ENCODE assay signal across 22 cellular contexts in genomic region chr7:11529382-11529781, GRCh38.
A peak's percentile ranks its signal among the peaks of the same experiment; 100 is the strongest.
DNase-seq lines count a peak whose midpoint lies in the region; ATAC-seq and TF ChIP-seq lines count a peak whose summit lies in the region.
"Had no signal": no experiment of that assay in that cellular context is flagged by ENCODE, and none has a peak within 500 bp of the region (broad histone marks: within the 10 kb centered on the region; RNA-seq: fewer than 3 reads in every experiment).

No MANE protein-coding gene starts in this region.

- H3K27me3 ChIP-seq in neural progenitor cell (no peaks in the 10 kb centered on the region), smooth muscle cell (ENCODE audit: low read depth) (no peaks in the 10 kb centered on the region)
- H3K27me3 ChIP-seq: BE2C; BLaER1 treated with 17β-estradiol and CSF1 and Interleukin-3, amounts not matched to agents 10 nM and 100 nM had no signal

- H3K36me3 Mint-ChIP-seq in WTC11 = peaks cover 13% of the 10 kb centered on the region
- H3K36me3 Mint-ChIP-seq in neural progenitor cell = peaks cover 14% of the 10 kb centered on the region
- H3K36me3 Mint-ChIP-seq: CD4-positive, alpha-beta memory T cell had no signal

- peak; percentile 60 for ATAC-seq in WTC11
- ATAC-seq: A549 had no signal

- no peaks in the 10 kb centered on the region for H3K79me2 ChIP-seq in neural progenitor cell (ENCODE audit: low read depth)
- H3K79me2 ChIP-seq in smooth muscle cell (ENCODE audit: low read depth) = no peaks in the 10 kb centered on the region
- H3K79me2 ChIP-seq in OCI-LY7 (ENCODE audit: insufficient read depth, low read depth, low read length) = no peaks in the 10 kb centered on the region

- no TSS peak for BruUV-seq in OCI-LY7 (replicated peaks; lab: Mats Ljungman, UMichigan)

- peak; percentile 3 for DNase-seq in OCI-M1 (lab: John Stamatoyannopoulos, UW)
- DNase-seq in WTC11 (ENCODE audit: low spot score) = no peak
- no peak for DNase-seq in neural progenitor cell (ENCODE audit: low spot score)
- no peak for DNase-seq in smooth muscle cell (lab: John Stamatoyannopoulos, UW; ENCODE audit: unreplicated experiment)
- DNase-seq in OCI-LY7 (ENCODE audit: low spot score) = no peak
- no peak for DNase-seq in NCI-H1048 (lab: John Stamatoyannopoulos, UW)
- DNase-seq: ACHN; AML-193; BE2C; Calu3; CD4-positive, alpha-beta memory T cell; COR-L47; DMS53; DMS79 treated with DMSO at 0.1 percent for 48 hours; GF-D8; GOT3; H7; HCEC 1CT had no signal

- H3K9me3 ChIP-seq in neural progenitor cell (ENCODE audit: low read depth) (no peaks in the 10 kb centered on the region), smooth muscle cell (replicated peaks; ENCODE audit: low read depth) (no peaks in the 10 kb centered on the region), OCI-LY7 (ENCODE audit: low read length) (no peaks in the 10 kb centered on the region)
- H3K9me3 ChIP-seq: A549, BE2C had no signal

- H3K27ac ChIP-seq in C4-2B = peak overlapping the region; percentile 41; the same call in 1 of the 2 replicates
- H3K27ac ChIP-seq in neural progenitor cell = no peak overlapping the region
- no peak overlapping the region for H3K27ac ChIP-seq in smooth muscle cell (ENCODE audit: low read depth)
- H3K27ac ChIP-seq in OCI-LY7 (ENCODE audit: low read depth, low read length, poor library complexity, severe bottlenecking) = no peak overlapping the region
- H3K27ac ChIP-seq: 22Rv1; A549; BLaER1 treated with 17β-estradiol and CSF1 and Interleukin-3, amounts not matched to agents 10 nM and 100 nM had no signal

- H3K4me1 Mint-ChIP-seq in WTC11 = peaks cover 15% of the 10 kb centered on the region
- peaks cover 18% of the 10 kb centered on the region for H3K4me1 Mint-ChIP-seq in neural progenitor cell
- H3K4me1 Mint-ChIP-seq: CD4-positive, alpha-beta memory T cell had no signal

- H3K9me3 Mint-ChIP-seq in WTC11 (peaks cover 13% of the 10 kb centered on the region), neural progenitor cell (peaks cover 3% of the 10 kb centered on the region)

- H3K27ac Mint-ChIP-seq in WTC11 (no peak overlapping the region), neural progenitor cell (no peak overlapping the region)
- H3K27ac Mint-ChIP-seq: CD4-positive, alpha-beta memory T cell had no signal

- H3K9me2 ChIP-seq in OCI-LY7 (ENCODE audit: insufficient read depth, low read length) = no peaks in the 10 kb centered on the region

- POLR2A ChIA-PET in WTC11 (lab: Charles Lee) = interaction anchor here (0.6 kb wide), 1 partner anchor 722 kb away, joined by 7 read pairs; no protein-coding TSS in a partner anchor
- POLR2A ChIA-PET in OCI-LY7 (lab: Charles Lee) = interaction anchor here (1.7 kb wide), 1 partner anchor 10 kb away, joined by 6 read pairs; no protein-coding TSS in a partner anchor

- H3K4me3 Mint-ChIP-seq in WTC11 (no peak overlapping the region), neural progenitor cell (no peak overlapping the region)
- H3K4me3 Mint-ChIP-seq: CD4-positive, alpha-beta memory T cell had no signal

- H3K4me3 ChIP-seq in neural progenitor cell = no peak overlapping the region
- H3K4me3 ChIP-seq in smooth muscle cell = no peak overlapping the region
- no peak overlapping the region for H3K4me3 ChIP-seq in OCI-LY7 (ENCODE audit: low read depth, low read length, poor library complexity, severe bottlenecking)
- H3K4me3 ChIP-seq: A549; BLaER1 treated with 17β-estradiol and CSF1 and Interleukin-3, amounts not matched to agents 10 nM and 100 nM had no signal

- H3K9ac ChIP-seq in neural progenitor cell = no peak overlapping the region
- H3K9ac ChIP-seq in smooth muscle cell (ENCODE audit: low read depth) = no peak overlapping the region
- H3K9ac ChIP-seq: BLaER1 treated with 17β-estradiol and CSF1 and Interleukin-3, amounts not matched to agents 10 nM and 100 nM had no signal

- TF ChIP-seq CTCF in C4-2B (conservative IDR thresholded peaks at IDR 0.05) (no peak), WTC11 (IDR thresholded peaks at IDR 0.05) (no peak), neural progenitor cell (IDR thresholded peaks at IDR 0.05) (no peak), smooth muscle cell (IDR thresholded peaks at IDR 0.05; ENCODE audit: borderline replicate concordance, insufficient read depth, poor library complexity, severe bottlenecking) (no peak), OCI-LY7 (conservative IDR thresholded peaks at IDR 0.05; ENCODE audit: low read length) (no peak)

- H3K4me1 ChIP-seq in neural progenitor cell = peaks cover 13% of the 10 kb centered on the region
- no peaks in the 10 kb centered on the region for H3K4me1 ChIP-seq in smooth muscle cell (ENCODE audit: low read depth)
- no peaks in the 10 kb centered on the region for H3K4me1 ChIP-seq in OCI-LY7 (ENCODE audit: insufficient read depth, low read length, poor library complexity, severe bottlenecking)
- H3K4me1 ChIP-seq: A549, BE2C had no signal

- WGBS in smooth muscle cell (ENCODE audit: low lambda C conversion rate) = 77% methylated on average over 3 of the region's 3 CpGs

- H3K27me3 Mint-ChIP-seq in WTC11 (ENCODE audit: low read depth) (peaks cover 48% of the 10 kb centered on the region), neural progenitor cell (ENCODE audit: insufficient read depth, low read depth) (no peaks in the 10 kb centered on the region)

- H2AFZ ChIP-seq in neural progenitor cell (replicated peaks) = peak overlapping the region; percentile 3
- no peak overlapping the region for H2AFZ ChIP-seq in smooth muscle cell (ENCODE audit: low read depth)
- no peak overlapping the region for H2AFZ ChIP-seq in OCI-LY7 (ENCODE audit: low read length)

- H4K20me1 ChIP-seq in neural progenitor cell (ENCODE audit: low read depth) (no peaks in the 10 kb centered on the region), smooth muscle cell (ENCODE audit: low read depth) (no peaks in the 10 kb centered on the region), OCI-LY7 (ENCODE audit: insufficient read depth, low read length) (no peaks in the 10 kb centered on the region)
- H4K20me1 ChIP-seq: BLaER1 treated with 17β-estradiol and CSF1 and Interleukin-3, amounts not matched to agents 10 nM and 100 nM had no signal

- H3K4me2 ChIP-seq in neural progenitor cell = no peak overlapping the region
- no peak overlapping the region for H3K4me2 ChIP-seq in smooth muscle cell
- no peak overlapping the region for H3K4me2 ChIP-seq in OCI-LY7 (ENCODE audit: low read length)
- H3K4me2 ChIP-seq: A549 had no signal

- CTCF ChIA-PET in WTC11 (lab: Charles Lee) = no interaction called here
- CTCF ChIA-PET in OCI-LY7 (lab: Charles Lee; ENCODE audit: unreplicated experiment) = no interaction called here

- H3K36me3 ChIP-seq in neural progenitor cell (no peaks in the 10 kb centered on the region), smooth muscle cell (ENCODE audit: low read depth) (no peaks in the 10 kb centered on the region), OCI-LY7 (ENCODE audit: insufficient read depth, low read length) (no peaks in the 10 kb centered on the region)
- H3K36me3 ChIP-seq: BLaER1 treated with 17β-estradiol and CSF1 and Interleukin-3, amounts not matched to agents 10 nM and 100 nM had no signal

- peaks cover 9% of the 10 kb centered on the region for H3F3A ChIP-seq in neural progenitor cell (ENCODE audit: low read depth)
- H3F3A ChIP-seq in smooth muscle cell (ENCODE audit: low read depth) = no peaks in the 10 kb centered on the region

- intact Hi-C loops in OCI-LY7 (cut with micrococcal nuclease; ENCODE audit: unreplicated experiment) = no loop called here

TF ChIP-seq in WTC11, 78 proteins besides CTCF, POLR2A, EP300 and RAD21 (continues in another document):
- TF ChIP-seq JUN (CRISPR knock-in tag; IDR thresholded peaks at IDR 0.05) = no peak
- TF ChIP-seq OVOL2 (CRISPR knock-in tag; IDR thresholded peaks at IDR 0.05; ENCODE audit: borderline replicate concordance) = no peak
- TF ChIP-seq ZNF425 (CRISPR knock-in tag; conservative IDR thresholded peaks at IDR 0.05) = no peak
- TF ChIP-seq HMGXB4 (CRISPR knock-in tag; IDR thresholded peaks at IDR 0.05) = no peak
- TF ChIP-seq JAZF1 (CRISPR knock-in tag; IDR thresholded peaks at IDR 0.05) = no peak
